8 cellular contexts compared by ENCODE assay signal in the genomic region with DNA sequence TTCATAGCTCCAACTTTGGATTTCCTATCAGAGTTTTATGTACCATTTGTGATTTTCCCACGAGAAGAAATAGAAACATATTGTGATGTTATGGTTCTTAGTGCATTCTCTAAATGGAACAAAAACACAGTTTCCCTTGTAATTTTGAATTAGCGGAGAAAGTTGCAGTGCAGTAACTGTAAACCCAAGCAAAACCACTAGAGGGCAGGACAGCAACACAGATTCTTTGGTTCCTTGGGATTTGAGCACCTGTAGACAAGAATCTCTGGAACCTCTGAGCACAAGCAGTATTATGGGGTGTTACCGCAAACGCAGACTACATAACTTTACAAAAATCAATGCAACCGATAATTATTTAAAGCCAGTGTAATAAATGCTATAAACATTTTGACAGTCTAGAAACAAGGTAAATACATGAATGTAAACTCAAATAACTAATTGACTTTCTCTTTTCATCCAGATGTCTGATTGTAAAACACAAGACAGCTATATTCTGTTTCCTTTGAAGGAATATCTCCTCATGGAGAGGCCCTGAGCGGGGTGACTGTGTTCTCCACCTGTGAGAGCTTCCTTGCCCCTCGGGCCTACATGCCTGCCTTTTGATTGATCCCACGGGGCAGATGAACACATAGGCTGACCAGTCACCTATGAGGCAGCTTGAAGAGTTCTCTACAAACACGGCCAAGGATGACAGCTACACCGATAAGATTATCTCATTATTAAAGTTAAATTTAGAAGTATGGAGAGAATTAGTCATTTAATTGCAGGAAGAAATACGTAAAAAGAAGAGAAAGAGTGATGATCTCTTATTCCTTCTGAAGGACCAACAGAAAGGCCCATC.
DNase-seq lines count a peak whose midpoint lies in the region; ATAC-seq and TF ChIP-seq lines count a peak whose summit lies in the region.

No MANE protein-coding gene starts in this region.

- H4K20me1 ChIP-seq in OCI-LY7 (ENCODE audit: insufficient read depth, low read length) = no peaks in the 10 kb centered on the region

- no peak overlapping the region for H3K4me2 ChIP-seq in OCI-LY7 (ENCODE audit: low read length)

- H3K4me3 ChIP-seq in HFF-Myc (replicated peaks; ENCODE audit: low read depth, low read length) (no peak overlapping the region), OCI-LY7 (ENCODE audit: low read depth, low read length, poor library complexity, severe bottlenecking) (no peak overlapping the region), epithelial cell of esophagus (ENCODE audit: low read length) (no peak overlapping the region)

- TF ChIP-seq CTCF in HFF-Myc (IDR thresholded peaks at IDR 0.05; ENCODE audit: low read depth, low read length, missing control alignments) = peak; percentile 84
- TF ChIP-seq CTCF in OCI-LY7 (conservative IDR thresholded peaks at IDR 0.05; ENCODE audit: low read length) = peak; percentile 93
- peak; percentile 93 for TF ChIP-seq CTCF in epithelial cell of esophagus (IDR thresholded peaks at IDR 0.05; ENCODE audit: insufficient read depth, low read depth, low read length, missing control alignments)

- POLR2A ChIA-PET in OCI-LY7 (lab: Charles Lee) = interaction anchor here (0.8 kb wide), 1 partner anchor 321 kb away, joined by 4 read pairs; no protein-coding TSS in a partner anchor

- H3K4me3 Mint-ChIP-seq in activated T-helper 1 cell treated with anti-CD3 and anti-CD28 coated beads, Interleukin-12 subunit alpha, Interleukin-12 subunit beta, Interleukin-2, Interleukin-4 antibody, amounts not matched to agents 30 ng/mL and 10 ng/mL and 1 ng/mL, durations not matched to agents 14 hours and 24 hours and 36 hours = no peak overlapping the region

- no peaks in the 10 kb centered on the region for H3K36me3 ChIP-seq in OCI-LY7 (ENCODE audit: insufficient read depth, low read length)

- CTCF ChIA-PET in OCI-LY7 (lab: Charles Lee; ENCODE audit: unreplicated experiment) = no interaction called here

- intact Hi-C loops in OCI-LY7 (cut with micrococcal nuclease; ENCODE audit: unreplicated experiment) = loop anchor here (2.0 kb wide), 1 partner anchor 278 kb away; no protein-coding TSS in a partner anchor
- intact Hi-C loops in activated T-helper 1 cell treated with anti-CD3 and anti-CD28 coated beads, Interleukin-12 subunit alpha, Interleukin-12 subunit beta, Interleukin-2, Interleukin-4 antibody, amounts not matched to agents 30 ng/mL and 10 ng/mL and 1 ng/mL, durations not matched to agents 14 hours and 24 hours and 36 hours (cut with micrococcal nuclease) = no loop called here

- DNase-seq in activated CD4-positive, alpha-beta T cell treated with anti-CD3 and anti-CD28 coated beads for 48 hours = peak; percentile 20
- no peak for DNase-seq in activated CD4-positive, alpha-beta T cell treated with anti-CD3 and anti-CD28 coated beads for 4 hours
- peak; percentile 45 for DNase-seq in HFF-Myc (ENCODE audit: extremely low read depth, low read depth)
- peak; percentile 31 for DNase-seq in OCI-LY7 (ENCODE audit: low spot score)
- DNase-seq in epithelial cell of esophagus (ENCODE audit: low read depth) = peak; percentile 57
- peak; percentile 50 for DNase-seq in renal cortical epithelial cell (ENCODE audit: low read depth)
- no peak for DNase-seq in activated T-helper 1 cell treated with anti-CD3 and anti-CD28 coated beads, Interleukin-12 subunit alpha, Interleukin-12 subunit beta, Interleukin-2, Interleukin-4 antibody, amounts not matched to agents 30 ng/mL and 10 ng/mL and 1 ng/mL, durations not matched to agents 14 hours and 24 hours and 36 hours (ENCODE audit: low spot score)

- no peaks in the 10 kb centered on the region for H3K79me2 ChIP-seq in OCI-LY7 (ENCODE audit: insufficient read depth, low read depth, low read length)

- no peak overlapping the region for H3K27ac Mint-ChIP-seq in activated T-helper 1 cell treated with anti-CD3 and anti-CD28 coated beads, Interleukin-12 subunit alpha, Interleukin-12 subunit beta, Interleukin-2, Interleukin-4 antibody, amounts not matched to agents 30 ng/mL and 10 ng/mL and 1 ng/mL, durations not matched to agents 14 hours and 24 hours and 36 hours

- no TSS peak for BruUV-seq in OCI-LY7 (replicated peaks; lab: Mats Ljungman, UMichigan)

- H3K4me1 ChIP-seq in OCI-LY7 (ENCODE audit: insufficient read depth, low read length, poor library complexity, severe bottlenecking) = no peaks in the 10 kb centered on the region

- no peak overlapping the region for H3K27ac ChIP-seq in OCI-LY7 (ENCODE audit: low read depth, low read length, poor library complexity, severe bottlenecking)

- H3K9me3 Mint-ChIP-seq in activated T-helper 1 cell treated with anti-CD3 and anti-CD28 coated beads, Interleukin-12 subunit alpha, Interleukin-12 subunit beta, Interleukin-2, Interleukin-4 antibody, amounts not matched to agents 30 ng/mL and 10 ng/mL and 1 ng/mL, durations not matched to agents 14 hours and 24 hours and 36 hours = no peaks in the 10 kb centered on the region

- no peaks in the 10 kb centered on the region for H3K9me3 ChIP-seq in OCI-LY7 (ENCODE audit: low read length)

- H3K9me2 ChIP-seq in OCI-LY7 (ENCODE audit: insufficient read depth, low read length) = no peaks in the 10 kb centered on the region

- no peaks in the 10 kb centered on the region for H3K4me1 Mint-ChIP-seq in activated T-helper 1 cell treated with anti-CD3 and anti-CD28 coated beads, Interleukin-12 subunit alpha, Interleukin-12 subunit beta, Interleukin-2, Interleukin-4 antibody, amounts not matched to agents 30 ng/mL and 10 ng/mL and 1 ng/mL, durations not matched to agents 14 hours and 24 hours and 36 hours (ENCODE audit: low read depth)

- no peak overlapping the region for H2AFZ ChIP-seq in OCI-LY7 (ENCODE audit: low read length)

- no peaks in the 10 kb centered on the region for H3K36me3 Mint-ChIP-seq in activated T-helper 1 cell treated with anti-CD3 and anti-CD28 coated beads, Interleukin-12 subunit alpha, Interleukin-12 subunit beta, Interleukin-2, Interleukin-4 antibody, amounts not matched to agents 30 ng/mL and 10 ng/mL and 1 ng/mL, durations not matched to agents 14 hours and 24 hours and 36 hours (ENCODE audit: low read depth)

- no peaks in the 10 kb centered on the region for H3K27me3 Mint-ChIP-seq in activated T-helper 1 cell treated with anti-CD3 and anti-CD28 coated beads, Interleukin-12 subunit alpha, Interleukin-12 subunit beta, Interleukin-2, Interleukin-4 antibody, amounts not matched to agents 30 ng/mL and 10 ng/mL and 1 ng/mL, durations not matched to agents 14 hours and 24 hours and 36 hours (ENCODE audit: insufficient read depth)

- no peak for ATAC-seq in GM21737 (IDR thresholded peaks at IDR 0.05; ENCODE audit: unreplicated experiment)

Comparison
In these comparisons a context has a peak if more than half of its experiments do, and no peak if none do; other contexts are left out.
1. DNase-seq: peak in activated CD4-positive, alpha-beta T cell treated with anti-CD3 and anti-CD28 coated beads for 48 hours (single experiment), HFF-Myc (single experiment), OCI-LY7 (single experiment), epithelial cell of esophagus (single experiment) and renal cortical epithelial cell (single experiment); none in activated CD4-positive, alpha-beta T cell treated with anti-CD3 and anti-CD28 coated beads for 4 hours (0 of 2) and activated T-helper 1 cell treated with anti-CD3 and anti-CD28 coated beads, Interleukin-12 subunit alpha, Interleukin-12 subunit beta, Interleukin-2, Interleukin-4 antibody, amounts not matched to agents 30 ng/mL and 10 ng/mL and 1 ng/mL, durations not matched to agents 14 hours and 24 hours and 36 hours (single experiment).
2. Peak in every context shown above with its lines, with median percentiles within 50 percentile points of each other: CTCF ChIP-seq.